In the genomic region with DNA sequence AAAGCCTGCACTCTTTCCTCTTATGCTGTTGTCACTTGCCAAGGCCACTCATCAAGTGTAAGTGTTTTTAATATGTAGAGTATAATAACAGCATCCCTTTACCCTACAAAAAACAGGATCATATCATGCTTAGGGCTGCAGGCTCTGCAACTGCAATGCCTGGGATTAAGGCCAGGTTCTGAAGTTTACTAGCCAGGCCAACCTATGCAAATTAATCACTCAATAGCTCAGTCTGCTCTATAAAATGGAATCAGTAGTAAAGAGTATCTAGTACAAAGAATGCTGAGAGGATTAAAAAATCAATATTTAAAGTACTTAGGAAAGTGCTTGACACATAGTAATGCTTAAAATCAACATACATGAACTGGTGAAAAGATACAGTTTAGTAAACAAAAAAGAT, we compare ENCODE assay signal across 19 cellular contexts.
DNase-seq lines count a peak whose midpoint lies in the region; ATAC-seq and TF ChIP-seq lines count a peak whose summit lies in the region.
"Had no signal": no experiment of that assay in that cellular context is flagged by ENCODE, and none has a peak within 500 bp of the region (broad histone marks: within the 10 kb centered on the region; RNA-seq: fewer than 3 reads in every experiment).

No MANE protein-coding gene starts in this region.

- no peak for TF ChIP-seq CTCF in prostate gland (IDR thresholded peaks at IDR 0.05)
- no peak for TF ChIP-seq CTCF in testis (IDR thresholded peaks at IDR 0.05)

- no peaks in the 10 kb centered on the region for H3K27me3 ChIP-seq in prostate gland (replicated peaks; ENCODE audit: insufficient read depth)
- no peaks in the 10 kb centered on the region for H3K27me3 ChIP-seq in testis
- H3K27me3 ChIP-seq: esophagus muscularis mucosa, transverse colon had no signal

- no peaks in the 10 kb centered on the region for H3K36me3 ChIP-seq in prostate gland
- H3K36me3 ChIP-seq in testis (ENCODE audit: low read depth, missing control alignments): no peaks in the 10 kb centered on the region
- H3K36me3 ChIP-seq: esophagus muscularis mucosa, transverse colon had no signal

- H3K9me3 ChIP-seq in prostate gland (no peaks in the 10 kb centered on the region), testis (no peaks in the 10 kb centered on the region)
- H3K9me3 ChIP-seq: esophagus muscularis mucosa, transverse colon had no signal

- TF ChIP-seq POLR2A in prostate gland (IDR thresholded peaks at IDR 0.05) (no peak), testis (IDR thresholded peaks at IDR 0.05) (no peak)

- DNase-seq in NCI-H1417 (lab: John Stamatoyannopoulos, UW) (peak in 2 of 3 experiments; percentile 12 to 65), NCI-H1417 treated with DMSO at 0.1 percent for 48 hours (lab: John Stamatoyannopoulos, UW) (no peak), NCI-H526 treated with DMSO at 0.1 percent for 48 hours (lab: John Stamatoyannopoulos, UW) (peak; percentile 24), astrocyte of the hippocampus (ENCODE audit: low read depth, low spot score) (peak; percentile 10), prostate gland (ENCODE audit: low spot score) (peak; percentile 15), testis (no peak), NCI-H187 (lab: John Stamatoyannopoulos, UW) (no peak)
- DNase-seq: activated B cell treated with CpG ODN at 0.5 μM for 24 hours; activated CD4-positive, alpha-beta T cell treated with anti-CD3 and anti-CD28 coated beads, Interleukin-2, amount 50 U/mL, for 48 hours; activated effector memory CD4-positive, alpha-beta T cell treated with anti-CD3 and anti-CD28 coated beads, Interleukin-2, amount 50 U/mL, for 16 hours; effector memory CD8-positive, alpha-beta T cell; kidney glomerular epithelial cell; small intestine; stimulated activated CD4-positive, alpha-beta T cell treated with anti-CD3 and anti-CD28 coated beads, Interleukin-2, amount 100 ng/mL, for 48 hours; stimulated activated naive CD4-positive, alpha-beta T cell treated with Interleukin-2 at 50 U/mL for 16 hours; T1000; transverse colon had no signal

- no peaks in the 10 kb centered on the region for H3K4me1 ChIP-seq in prostate gland (replicated peaks)
- no peaks in the 10 kb centered on the region for H3K4me1 ChIP-seq in testis
- H3K4me1 ChIP-seq: esophagus muscularis mucosa had no signal

- H3K4me3 ChIP-seq in prostate gland (no peak overlapping the region), testis (no peak overlapping the region)
- H3K4me3 ChIP-seq: esophagus muscularis mucosa, transverse colon had no signal

- ATAC-seq in GM18858 (IDR thresholded peaks at IDR 0.05; ENCODE audit: unreplicated experiment): no peak
- ATAC-seq: effector memory CD8-positive, alpha-beta T cell had no signal

- intact Hi-C loops in prostate gland (cut with DNase I) (no loop called here), testis (cut with DNase I; ENCODE audit: low total_unique reads) (no loop called here)

- H3K27ac ChIP-seq in prostate gland (no peak overlapping the region), testis (no peak overlapping the region)
- H3K27ac ChIP-seq: esophagus muscularis mucosa, transverse colon had no signal

Comparison
In these comparisons a context has a peak if more than half of its experiments do, and no peak if none do; other contexts are left out.
1. DNase-seq: peak in NCI-H1417 (2 of 3), NCI-H526 treated with DMSO at 0.1 percent for 48 hours (single experiment), astrocyte of the hippocampus (single experiment) and prostate gland (single experiment); none in NCI-H1417 treated with DMSO at 0.1 percent for 48 hours (single experiment), testis (single experiment) and NCI-H187 (0 of 2).